Comparison of ENCODE assay signal across 21 cellular contexts in the genomic region with DNA sequence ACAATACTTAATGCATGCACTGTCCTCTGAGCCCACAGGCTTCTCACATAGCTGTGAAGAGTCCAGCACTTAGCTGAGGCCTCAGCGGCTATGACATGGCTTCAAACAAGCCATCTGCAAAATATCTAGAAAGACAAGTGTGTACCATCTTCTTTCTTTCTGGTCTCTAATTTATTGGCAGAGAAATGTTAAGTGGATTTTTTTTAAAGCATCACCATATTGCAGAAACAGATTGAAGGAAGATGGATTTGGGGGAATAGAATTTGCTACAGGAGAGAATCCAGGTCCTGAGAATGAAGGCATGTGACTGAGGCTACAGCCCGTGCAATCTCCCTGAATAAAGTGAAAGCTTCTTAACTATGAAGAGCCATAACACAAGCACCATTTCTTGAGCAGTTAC.
"Had no signal": no experiment of that assay in that cellular context is flagged by ENCODE, and none has a peak within 500 bp of the region (broad histone marks: within the 10 kb centered on the region; RNA-seq: fewer than 3 reads in every experiment).

No MANE protein-coding gene starts in this region.

- ATAC-seq: effector memory CD8-positive, alpha-beta T cell; esophagus mucosa; foreskin keratinocyte; gastrocnemius medialis; gastroesophageal sphincter; heart left ventricle; heart right ventricle had no signal

- DNase-seq: colonic mucosa; cortex of kidney; dermis blood vessel endothelial cell; dorsolateral prefrontal cortex; effector CD4-positive, alpha-beta T cell; effector CD8-positive, alpha-beta T cell; effector memory CD4-positive, alpha-beta T cell; effector memory CD8-positive, alpha-beta T cell; endodermal cell; erythroblast; esophagus squamous epithelium; foreskin fibroblast; foreskin keratinocyte; foreskin melanocyte; gastrocnemius medialis; glutamatergic neuron; head of caudate nucleus; heart left ventricle; heart right ventricle had no signal
